24 cellular contexts compared by ENCODE assay signal in the genomic region with DNA sequence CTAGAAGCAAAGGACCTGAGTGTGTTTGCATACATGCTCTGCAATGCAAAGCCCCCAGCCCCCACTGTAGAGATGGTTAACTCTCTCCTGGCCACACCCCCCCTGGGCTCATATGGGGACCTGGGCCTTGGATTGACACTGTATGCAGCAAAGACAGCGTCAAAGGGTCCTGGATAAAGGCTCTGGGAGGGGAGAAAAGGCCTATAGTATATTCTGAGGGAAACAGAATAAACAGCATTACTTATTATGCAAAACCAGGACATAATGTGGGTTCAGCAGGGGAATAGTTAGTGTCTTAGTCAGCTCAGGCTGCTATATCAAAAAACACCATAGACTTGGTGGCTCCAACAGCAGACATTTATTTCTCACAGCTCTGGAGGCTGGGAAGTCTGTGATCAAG.
DNase-seq lines count a peak whose midpoint lies in the region; ATAC-seq, FAIRE-seq and TF ChIP-seq lines count a peak whose summit lies in the region.
"Had no signal": no experiment of that assay in that cellular context is flagged by ENCODE, and none has a peak within 500 bp of the region (broad histone marks: within the 10 kb centered on the region; RNA-seq: fewer than 3 reads in every experiment).

No MANE protein-coding gene starts in this region.

- peak overlapping the region; percentile 15 for H3K4me3 ChIP-seq in astrocyte (ENCODE audit: insufficient read depth, low read depth, low read length)
- no peak overlapping the region for H3K4me3 ChIP-seq in spleen
- H3K4me3 ChIP-seq: sigmoid colon, testis had no signal

- H3K27me3 ChIP-seq in astrocyte (ENCODE audit: insufficient read depth, low read length), result no peaks in the 10 kb centered on the region
- H3K27me3 ChIP-seq in spleen (replicated peaks in 1 of 7), result no peaks in the 10 kb centered on the region
- H3K27me3 ChIP-seq: sigmoid colon, testis had no signal

- H3K79me2 ChIP-seq in astrocyte (ENCODE audit: insufficient read depth, low read length), result no peaks in the 10 kb centered on the region

- peaks cover 42% of the 10 kb centered on the region for H3K4me1 ChIP-seq in astrocyte (ENCODE audit: insufficient read depth, low read length)
- H3K4me1 ChIP-seq in spleen, result peaks cover 0 to 8% (median 0%) of the 10 kb centered on the region in 6 donors
- H3K4me1 ChIP-seq: sigmoid colon, testis had no signal

- H3K36me3 Mint-ChIP-seq in astrocyte (ENCODE audit: low read depth, unreplicated experiment), result no peaks in the 10 kb centered on the region

- no peak for ATAC-seq in GM19023 (IDR thresholded peaks at IDR 0.05; ENCODE audit: unreplicated experiment)
- ATAC-seq in GM19328 (IDR thresholded peaks at IDR 0.05; ENCODE audit: unreplicated experiment), result no peak
- ATAC-seq in GM21619 (IDR thresholded peaks at IDR 0.05; ENCODE audit: unreplicated experiment), result no peak
- ATAC-seq: left colon, T-helper 17 cell had no signal

- no peaks in the 10 kb centered on the region for H3K27me3 Mint-ChIP-seq in astrocyte (ENCODE audit: low read depth, unreplicated experiment)
- H3K27me3 Mint-ChIP-seq: activated B cell treated with CpG ODN at 0.5 μM for 24 hours; activated CD4-positive, alpha-beta memory T cell treated with anti-CD3 and anti-CD28 coated beads, Interleukin-2, amount 10 ng/mL, durations not matched to agents 7 days and 5 days; B cell; T-helper 17 cell had no signal

- DNase-seq in NCI-H526 treated with DMSO at 0.1 percent for 48 hours (lab: John Stamatoyannopoulos, UW) (peak; percentile 96), astrocyte (ENCODE audit: low read depth) (peak; percentile 73), iris pigment epithelial cell (ENCODE audit: low read depth) (peak; percentile 83), spleen (peak; percentile 12)
- DNase-seq: activated B cell treated with CpG ODN at 0.5 μM for 24 hours; activated CD4-positive, alpha-beta memory T cell treated with anti-CD3 and anti-CD28 coated beads, Interleukin-2, amount 10 ng/mL, durations not matched to agents 7 days and 5 days; cerebellar nuclear complex; KG1; left colon; NCI-H1092 treated with DMSO at 0.1 percent for 48 hours; NCI-H2081 treated with DMSO at 0.1 percent for 48 hours; NCI-H524 treated with DMSO at 0.1 percent for 48 hours; SIG-M5; sigmoid colon; stimulated activated CD4-positive, alpha-beta T cell treated with anti-CD3 and anti-CD28 coated beads, Interleukin-4, amount 100 ng/mL, for 1 hour; T-helper 17 cell; testis had no signal

- H3K4me3 Mint-ChIP-seq in astrocyte (ENCODE audit: unreplicated experiment), result no peak overlapping the region
- H3K4me3 Mint-ChIP-seq: activated B cell treated with CpG ODN at 0.5 μM for 24 hours; activated CD4-positive, alpha-beta memory T cell treated with anti-CD3 and anti-CD28 coated beads, Interleukin-2, amount 10 ng/mL, durations not matched to agents 7 days and 5 days; activated T-helper 1 cell treated with anti-CD3 and anti-CD28 coated beads, Interleukin-12 subunit alpha, Interleukin-12 subunit beta, Interleukin-2, Interleukin-4 antibody, amounts not matched to agents 30 ng/mL and 10 ng/mL and 1 ng/mL, durations not matched to agents 14 hours and 24 hours and 36 hours; B cell; T-helper 17 cell had no signal

- H3K27ac ChIP-seq in astrocyte (ENCODE audit: low read depth, low read length) (peak overlapping the region; percentile 73), spleen (no peak overlapping the region)
- H3K27ac ChIP-seq: sigmoid colon, testis had no signal

- H3K9me3 ChIP-seq in astrocyte (ENCODE audit: insufficient read depth, low read depth, low read length), result no peaks in the 10 kb centered on the region
- no peaks in the 10 kb centered on the region for H3K9me3 ChIP-seq in spleen
- H3K9me3 ChIP-seq: sigmoid colon, testis had no signal

- TF ChIP-seq CTCF in astrocyte (IDR thresholded peaks at IDR 0.05; ENCODE audit: insufficient read depth, low read depth, low read length) (no peak), spleen (IDR thresholded peaks at IDR 0.05 in 8 of 11, conservative IDR thresholded peaks at IDR 0.05 in 3 of 11) (no peak)

- 84 to 100% (median 86%) methylated on average over 1 of the region's 1 CpG for WGBS in spleen, 5 donors

- H3K9ac ChIP-seq in astrocyte (ENCODE audit: low read length), result peak overlapping the region; percentile 39

- no peak overlapping the region for H2AFZ ChIP-seq in astrocyte (ENCODE audit: low read depth, low read length)

- no peaks in the 10 kb centered on the region for H3K9me3 Mint-ChIP-seq in astrocyte (ENCODE audit: unreplicated experiment)
- H3K9me3 Mint-ChIP-seq: activated B cell treated with CpG ODN at 0.5 μM for 24 hours; activated CD4-positive, alpha-beta memory T cell treated with anti-CD3 and anti-CD28 coated beads, Interleukin-2, amount 10 ng/mL, durations not matched to agents 7 days and 5 days; activated T-helper 1 cell treated with anti-CD3 and anti-CD28 coated beads, Interleukin-12 subunit alpha, Interleukin-12 subunit beta, Interleukin-2, Interleukin-4 antibody, amounts not matched to agents 30 ng/mL and 10 ng/mL and 1 ng/mL, durations not matched to agents 14 hours and 24 hours and 36 hours had no signal

- intact Hi-C loops in spleen (cut with DNase I; ENCODE audit: low total_unique reads), result no loop called here

- peak overlapping the region; percentile 47 for H3K27ac Mint-ChIP-seq in astrocyte (ENCODE audit: unreplicated experiment)
- H3K27ac Mint-ChIP-seq: activated B cell treated with CpG ODN at 0.5 μM for 24 hours; activated CD4-positive, alpha-beta memory T cell treated with anti-CD3 and anti-CD28 coated beads, Interleukin-2, amount 10 ng/mL, durations not matched to agents 7 days and 5 days; activated T-helper 1 cell treated with anti-CD3 and anti-CD28 coated beads, Interleukin-12 subunit alpha, Interleukin-12 subunit beta, Interleukin-2, Interleukin-4 antibody, amounts not matched to agents 30 ng/mL and 10 ng/mL and 1 ng/mL, durations not matched to agents 14 hours and 24 hours and 36 hours; B cell had no signal

- no peak for FAIRE-seq in astrocyte (lab: Jason Lieb, UNC)
- FAIRE-seq: endothelial cell of umbilical vein, G401.6 had no signal

- H3K36me3 ChIP-seq in astrocyte (ENCODE audit: insufficient read depth, low read length) (no peaks in the 10 kb centered on the region), spleen (no peaks in the 10 kb centered on the region)
- H3K36me3 ChIP-seq: sigmoid colon had no signal

- TF ChIP-seq POLR2A in spleen (IDR thresholded peaks at IDR 0.05), result no peak

- peaks cover 8% of the 10 kb centered on the region for H4K20me1 ChIP-seq in astrocyte (ENCODE audit: insufficient read depth, low read length)

- peak overlapping the region; percentile 79 for H3K4me2 ChIP-seq in astrocyte (ENCODE audit: low read length)

- H3K4me1 Mint-ChIP-seq in astrocyte (ENCODE audit: low read depth, unreplicated experiment), result peaks cover 32% of the 10 kb centered on the region
- H3K4me1 Mint-ChIP-seq: activated B cell treated with CpG ODN at 0.5 μM for 24 hours, B cell had no signal

Comparison
In these comparisons a context has a peak if more than half of its experiments do, and no peak if none do; other contexts are left out.
1. DNase-seq: peak in every context shown above with its lines; median percentile 96 in NCI-H526 treated with DMSO at 0.1 percent for 48 hours; 83 in iris pigment epithelial cell; 73 in astrocyte; 12 in spleen.